ENCODE assay signal across 8 cellular contexts in genomic region chr3:49673131-49673714, GRCh38. TPM values are rescaled to one million over a fixed set of nuclear protein-coding genes. Genes with fewer than 3 reads are reported as not detected.
DNase-seq lines count a peak whose midpoint lies in the region; ATAC-seq, FAIRE-seq and TF ChIP-seq lines count a peak whose summit lies in the region.

No MANE protein-coding gene starts in this region.

- no peaks in the 10 kb centered on the region for H3K9me3 ChIP-seq in OCI-LY1 (ENCODE audit: low read length)
- no peaks in the 10 kb centered on the region for H3K9me3 ChIP-seq in H1 (ENCODE audit: insufficient read depth in 2 of 2, low read depth in 1 of 2, low read length in 1 of 2)
- H3K9me3 ChIP-seq in neuron (ENCODE audit: low read length), result no peaks in the 10 kb centered on the region

- H3K4me1 ChIP-seq in OCI-LY1 (ENCODE audit: insufficient read depth, low read length, severe bottlenecking) (peaks cover 20% of the 10 kb centered on the region), H1 (replicated peaks in 1 of 4; ENCODE audit: control insufficient read depth in 3 of 4, insufficient read depth in 4 of 4, low read length in 3 of 4) (peaks cover 0 to 8% (median 5%) of the 10 kb centered on the region in 4 experiments; a peak in 4 of 7 replicates), neuron (ENCODE audit: insufficient read depth, low read length) (peaks cover 13% of the 10 kb centered on the region)

- peak overlapping the region; percentile 4 for H2BK120ac ChIP-seq in H1 (replicated peaks; ENCODE audit: low read depth, low read length)

- CTCF ChIA-PET in H1 (lab: Charles Lee; ENCODE audit: partially characterized antibody), result interaction anchor here (0.6 to 5.4 kb wide), 12 partner anchors 9 to 565 kb away, joined by 3 to 159 read pairs (median 4); partner anchors contain the start of gene BSN

- H2BK5ac ChIP-seq in H1 (ENCODE audit: low read depth, low read length), result peak overlapping the region; percentile 92

- H3K4me2 ChIP-seq in OCI-LY1 (ENCODE audit: low read length) (peak overlapping the region; percentile 78), H1 (ENCODE audit: insufficient read depth in 1 of 2, low read depth in 2 of 2, low read length in 2 of 2) (peak overlapping the region; percentile 78 to 98)

- no peaks in the 10 kb centered on the region for H3F3A ChIP-seq in OCI-LY1 (ENCODE audit: insufficient read depth, low read length)

- 12% methylated on average over 17 of the region's 17 CpGs; no CpG with 5 or more reads in 1 of the 2 experiments for WGBS in H1 (ENCODE audit: extremely low coverage in 1 of 2, insufficient coverage in 1 of 2, insufficient read length in 1 of 2, insufficient replicate concordance in 2 of 2, low coverage in 1 of 2, low lambda C conversion rate in 2 of 2, missing lambda C conversion rate in 1 of 2), 2 experiments

- H3K4me3 ChIP-seq in OCI-LY1 (ENCODE audit: low read depth, low read length, poor library complexity, severe bottlenecking) (peak overlapping the region; percentile 77), H1 (ENCODE audit: extremely low read depth in 1 of 4, insufficient read depth in 2 of 4, low read depth in 3 of 4, low read length in 4 of 4) (peak overlapping the region; percentile 84 to 91 (median 86)), neuron (ENCODE audit: low read length) (peak overlapping the region; percentile 77)

- H2BK12ac ChIP-seq in H1 (ENCODE audit: low read depth, low read length), result peak overlapping the region; percentile 72; the same call in 1 of the 2 replicates

- DNase-seq in H1 (ENCODE audit: low read depth in 1 of 2, low spot score in 2 of 2), result no peak
- DNase-seq in kidney glomerular epithelial cell (lab: John Stamatoyannopoulos, UW), result no peak
- no peak for DNase-seq in activated CD8-positive, alpha-beta memory T cell treated with anti-CD3 and anti-CD28 coated beads, Interleukin-2, amount 50 U/mL, for 4 hours
- no peak for DNase-seq in DMS79 treated with DMSO at 0.1 percent for 48 hours (lab: John Stamatoyannopoulos, UW)

- peak overlapping the region; percentile 58; the same call in 1 of the 2 replicates for H2AK5ac ChIP-seq in H1 (ENCODE audit: low read depth, low read length)

- peak overlapping the region; percentile 82; the same call in 1 of the 2 replicates for H4K8ac ChIP-seq in H1 (ENCODE audit: extremely low read depth, insufficient read depth, low read length)

- peak overlapping the region; percentile 90 for H4K91ac ChIP-seq in H1 (replicated peaks; ENCODE audit: insufficient read length, low read length)

- peaks cover 8% of the 10 kb centered on the region; the same call in 1 of the 2 replicates for H3K79me1 ChIP-seq in H1 (ENCODE audit: low read depth, low read length)

- 0 out of 2 replicates have a peak overlapping the region, but pooled peaks have one; percentile 93 for H2BK15ac ChIP-seq in H1 (ENCODE audit: low read length)

- TF ChIP-seq EP300 in H1 (IDR thresholded peaks at IDR 0.05; ENCODE audit: borderline replicate concordance in 1 of 2, low read depth in 2 of 2, low read length in 2 of 2), result no peak

- peaks cover 13% of the 10 kb centered on the region; the same call in 1 of the 2 replicates for H3K23me2 ChIP-seq in H1 (ENCODE audit: low read depth, low read length)

- TF ChIP-seq CTCF in OCI-LY1 (IDR thresholded peaks at IDR 0.05; ENCODE audit: low read length) (no peak), H1 (IDR thresholded peaks at IDR 0.05; ENCODE audit: control extremely low read depth in 1 of 3, insufficient read depth in 1 of 3, low read depth in 1 of 3, low read length in 3 of 3) (no peak)

- H2AFZ ChIP-seq in OCI-LY1 (ENCODE audit: low read length) (no peak overlapping the region), H1 (ENCODE audit: low read length) (no peak overlapping the region), neuron (ENCODE audit: low read depth, low read length) (no peak overlapping the region)

- no peak for TF ChIP-seq RAD21 in H1 (IDR thresholded peaks at IDR 0.05 in 1 of 2, conservative IDR thresholded peaks at IDR 0.05 in 1 of 2; ENCODE audit: low read depth in 2 of 2, low read length in 2 of 2)

- H3K9ac ChIP-seq in OCI-LY1 (ENCODE audit: low read length) (peak overlapping the region; percentile 87), H1 (replicated peaks in 1 of 4; ENCODE audit: extremely low read depth in 1 of 4, low read depth in 3 of 4, low read length in 3 of 4) (peak overlapping the region; percentile 44 to 70 (median 58); a peak in 6 of 7 replicates)

- ATAC-seq in GM19035 (IDR thresholded peaks at IDR 0.05; ENCODE audit: unreplicated experiment), result peak; percentile 2
- ATAC-seq in GM18867 (IDR thresholded peaks at IDR 0.05; ENCODE audit: unreplicated experiment), result no peak

- no peak for FAIRE-seq in H1 (lab: Jason Lieb, UNC)

- H3K14ac ChIP-seq in H1 (ENCODE audit: insufficient read length), result no peak overlapping the region

- H4K20me1 ChIP-seq in OCI-LY1 (ENCODE audit: insufficient read depth, low read length), result no peaks in the 10 kb centered on the region
- peaks cover 0 to 15% of the 10 kb centered on the region in 2 experiments for H4K20me1 ChIP-seq in H1 (replicated peaks in 1 of 2; ENCODE audit: control insufficient read depth in 1 of 2, insufficient read depth in 2 of 2, low read length in 2 of 2)

- peak overlapping the region; percentile 71 for H3K4ac ChIP-seq in H1 (replicated peaks; ENCODE audit: insufficient read length, low read depth, low read length)

- POLR2A ChIA-PET in H1 (lab: Charles Lee; ENCODE audit: partially characterized antibody), result interaction anchor here (0.6 to 3.0 kb wide), 11 partner anchors 8 to 214 kb away, joined by 3 to 21 read pairs (median 3); no protein-coding TSS in a partner anchor

- TF ChIP-seq POLR2A in H1 (IDR thresholded peaks at IDR 0.05; ENCODE audit: control extremely low read depth in 1 of 2, low read depth in 2 of 2, low read length in 2 of 2), result no peak; a peak in 1 of 3 replicates

- H3K36me3 ChIP-seq in OCI-LY1 (ENCODE audit: insufficient read depth, low read length), result peaks cover 27% of the 10 kb centered on the region
- peaks cover 14 to 27% (median 20%) of the 10 kb centered on the region in 4 experiments; a peak in 7 of 8 replicates for H3K36me3 ChIP-seq in H1 (ENCODE audit: control insufficient read depth in 2 of 4, insufficient read depth in 4 of 4, low read length in 3 of 4)
- H3K36me3 ChIP-seq in neuron (ENCODE audit: insufficient read depth, low read length), result peaks cover 29% of the 10 kb centered on the region

- peak overlapping the region; percentile 18 for H4K5ac ChIP-seq in H1 (ENCODE audit: insufficient read length, low read depth, low read length)

- peak overlapping the region; percentile 84 for H3K18ac ChIP-seq in H1 (ENCODE audit: extremely low read depth, low read length)

- H3K79me2 ChIP-seq in OCI-LY1 (ENCODE audit: insufficient read depth, low read length), result no peaks in the 10 kb centered on the region
- H3K79me2 ChIP-seq in H1 (ENCODE audit: control insufficient read depth in 1 of 2, insufficient read depth in 2 of 2, low read length in 2 of 2), result peaks cover 0 to 17% of the 10 kb centered on the region in 2 experiments; a peak in 1 of 4 replicates

- peak overlapping the region; percentile 73 for H3K27ac ChIP-seq in OCI-LY1 (ENCODE audit: low read depth, low read length, poor library complexity, severe bottlenecking)
- peak overlapping the region; percentile 90 for H3K27ac ChIP-seq in H1 (ENCODE audit: low read depth, low read length)

- H3K23ac ChIP-seq in H1 (ENCODE audit: insufficient read length), result no peak overlapping the region

- no peaks in the 10 kb centered on the region for H3K9me2 ChIP-seq in OCI-LY1 (ENCODE audit: low read depth, low read length)

- H3K27me3 ChIP-seq in OCI-LY1 (ENCODE audit: insufficient read depth, low read length) (no peaks in the 10 kb centered on the region), H1 (replicated peaks in 1 of 4; ENCODE audit: control insufficient read depth in 3 of 4, extremely low read depth in 1 of 4, insufficient read depth in 3 of 4, low read length in 3 of 4) (no peaks in the 10 kb centered on the region; a peak in 1 of 7 replicates), neuron (ENCODE audit: insufficient read depth, low read length) (no peaks in the 10 kb centered on the region)

- no peak overlapping the region for H2BK20ac ChIP-seq in H1 (ENCODE audit: low read length)

- H3K56ac ChIP-seq in H1 (replicated peaks; ENCODE audit: insufficient read length, low read depth, low read length), result peak overlapping the region; percentile 65

RNA-seq across cellular contexts. Expression of gene APEH, which starts 0.9 kb away (rescaled TPM):
- total RNA-seq in H1 (2021; fragmentation: NEBNext Ultra II Directional; extraction: Animal tissue kit (Norgen Biotek cat#: 25700)), result 222 and 236 TPM in 2 replicates
- 260 and 275 TPM in 2 replicates for polyA plus RNA-seq in H1 (2011; rRNA removed)
- polyA plus RNA-seq in H1 (2011; cell fraction: cytosol; rRNA removed), result 237 TPM
- 509 TPM for polyA plus RNA-seq in H1 (2011; cell fraction: nucleus; rRNA removed)
- polyA plus RNA-seq in H1 (2012, experiment 1 of 2), result 188 to 293 TPM (median 261 TPM) in 4 replicates
- polyA plus RNA-seq in H1 (2012, experiment 2 of 2), result 246 TPM
- polyA plus RNA-seq in H1 (2013, experiment 1 of 2), result 99.8 TPM
- polyA plus RNA-seq in H1 (2013, experiment 2 of 2), result 92.7 TPM
- 303 and 366 TPM in 2 replicates for polyA minus RNA-seq in H1 (2011; rRNA and poly(A)+ RNA removed)
- polyA minus RNA-seq in H1 (2011; cell fraction: cytosol; rRNA and poly(A)+ RNA removed), result 156 TPM
- polyA minus RNA-seq in H1 (2011; cell fraction: nucleus; rRNA and poly(A)+ RNA removed), result 198 TPM

RNA-seq across cellular contexts. Expression of gene MST1, which starts 16.1 kb away (rescaled TPM):
- total RNA-seq in H1 (2021; fragmentation: NEBNext Ultra II Directional; extraction: Animal tissue kit (Norgen Biotek cat#: 25700)), result 6.2 and 8.5 TPM in 2 replicates
- polyA plus RNA-seq in H1 (2011; rRNA removed), result 9.5 and 14.2 TPM in 2 replicates
- 13.9 TPM for polyA plus RNA-seq in H1 (2011; cell fraction: cytosol; rRNA removed)
- 85.9 TPM for polyA plus RNA-seq in H1 (2011; cell fraction: nucleus; rRNA removed)
- 9.0 to 11.8 TPM (median 9.3 TPM) in 4 replicates for polyA plus RNA-seq in H1 (2012, experiment 1 of 2)
- polyA plus RNA-seq in H1 (2012, experiment 2 of 2), result 4.6 TPM
- 8.6 TPM for polyA plus RNA-seq in H1 (2013, experiment 1 of 2)
- 7.0 TPM for polyA plus RNA-seq in H1 (2013, experiment 2 of 2)
- 6.0 and 7.3 TPM in 2 replicates for polyA minus RNA-seq in H1 (2011; rRNA and poly(A)+ RNA removed)
- 13.4 TPM for polyA minus RNA-seq in H1 (2011; cell fraction: cytosol; rRNA and poly(A)+ RNA removed)
- polyA minus RNA-seq in H1 (2011; cell fraction: nucleus; rRNA and poly(A)+ RNA removed), result 23.3 TPM

RNA-seq across cellular contexts. Expression of gene RNF123, which starts 16.1 kb away (rescaled TPM):
- 30.5 and 34.2 TPM in 2 replicates for total RNA-seq in H1 (2021; fragmentation: NEBNext Ultra II Directional; extraction: Animal tissue kit (Norgen Biotek cat#: 25700))
- 57.7 and 71.5 TPM in 2 replicates for polyA plus RNA-seq in H1 (2011; rRNA removed)
- polyA plus RNA-seq in H1 (2011; cell fraction: cytosol; rRNA removed), result 42.3 TPM
- 154 TPM for polyA plus RNA-seq in H1 (2011; cell fraction: nucleus; rRNA removed)
- 14.4 to 33.7 TPM (median 28.7 TPM) in 4 replicates for polyA plus RNA-seq in H1 (2012, experiment 1 of 2)
- polyA plus RNA-seq in H1 (2012, experiment 2 of 2), result 25.2 TPM
- polyA plus RNA-seq in H1 (2013, experiment 1 of 2), result 25.4 TPM
- 26.8 TPM for polyA plus RNA-seq in H1 (2013, experiment 2 of 2)
- 49.8 TPM in 2 replicates for polyA minus RNA-seq in H1 (2011; rRNA and poly(A)+ RNA removed)
- 26.6 TPM for polyA minus RNA-seq in H1 (2011; cell fraction: cytosol; rRNA and poly(A)+ RNA removed)
- polyA minus RNA-seq in H1 (2011; cell fraction: nucleus; rRNA and poly(A)+ RNA removed), result 51.9 TPM

RNA-seq across cellular contexts. Expression of gene AMIGO3, which starts 46.3 kb away (rescaled TPM):
- 1.6 and 2.9 TPM in 2 replicates for total RNA-seq in H1 (2021; fragmentation: NEBNext Ultra II Directional; extraction: Animal tissue kit (Norgen Biotek cat#: 25700))
- 8.8 and 13.1 TPM in 2 replicates for polyA plus RNA-seq in H1 (2011; rRNA removed)
- polyA plus RNA-seq in H1 (2011; cell fraction: cytosol; rRNA removed), result 5.9 TPM
- 7.3 TPM for polyA plus RNA-seq in H1 (2011; cell fraction: nucleus; rRNA removed)
- polyA plus RNA-seq in H1 (2012, experiment 1 of 2), result 3.7 to 6.4 TPM (median 6.0 TPM) in 4 replicates
- polyA plus RNA-seq in H1 (2012, experiment 2 of 2), result 5.3 TPM
- polyA plus RNA-seq in H1 (2013, experiment 1 of 2), result 7.9 TPM
- polyA plus RNA-seq in H1 (2013, experiment 2 of 2), result 7.7 TPM
- 3.1 and 3.4 TPM in 2 replicates for polyA minus RNA-seq in H1 (2011; rRNA and poly(A)+ RNA removed)
- 8.0 TPM for polyA minus RNA-seq in H1 (2011; cell fraction: cytosol; rRNA and poly(A)+ RNA removed)
- polyA minus RNA-seq in H1 (2011; cell fraction: nucleus; rRNA and poly(A)+ RNA removed), result 14.2 TPM

RNA-seq across cellular contexts. Expression of gene GMPPB, which starts 50.5 kb away (rescaled TPM):
- total RNA-seq in H1 (2021; fragmentation: NEBNext Ultra II Directional; extraction: Animal tissue kit (Norgen Biotek cat#: 25700)), result 23.9 and 24.0 TPM in 2 replicates
- polyA plus RNA-seq in H1 (2011; rRNA removed), result 20.9 and 26.6 TPM in 2 replicates
- 22.7 TPM for polyA plus RNA-seq in H1 (2011; cell fraction: cytosol; rRNA removed)
- polyA plus RNA-seq in H1 (2011; cell fraction: nucleus; rRNA removed), result 27.5 TPM
- polyA plus RNA-seq in H1 (2012, experiment 1 of 2), result 11.9 to 25.8 TPM (median 24.2 TPM) in 4 replicates
- 21.9 TPM for polyA plus RNA-seq in H1 (2012, experiment 2 of 2)
- 8.3 TPM for polyA plus RNA-seq in H1 (2013, experiment 1 of 2)
- polyA plus RNA-seq in H1 (2013, experiment 2 of 2), result 9.1 TPM
- polyA minus RNA-seq in H1 (2011; rRNA and poly(A)+ RNA removed), result 24.6 and 27.9 TPM in 2 replicates
- 15.9 TPM for polyA minus RNA-seq in H1 (2011; cell fraction: cytosol; rRNA and poly(A)+ RNA removed)
- 27.7 TPM for polyA minus RNA-seq in H1 (2011; cell fraction: nucleus; rRNA and poly(A)+ RNA removed)
